Comparison of ENCODE assay signal across 9 cellular contexts in genomic region chr3:64266065-64266874, GRCh38. TPM values are rescaled to one million over a fixed set of nuclear protein-coding genes. Genes with fewer than 3 reads are reported as not detected.
DNase-seq lines count a peak whose midpoint lies in the region; ATAC-seq, FAIRE-seq and TF ChIP-seq lines count a peak whose summit lies in the region.
"Had no signal": no experiment of that assay in that cellular context is flagged by ENCODE, and none has a peak within 500 bp of the region (broad histone marks: within the 10 kb centered on the region; RNA-seq: fewer than 3 reads in every experiment).

No MANE protein-coding gene starts in this region.

- POLR2A ChIA-PET in endothelial cell of umbilical vein (lab: Charles Lee) = interaction anchor here (0.7 kb wide), 1 partner anchor 371 kb away, joined by 7 read pairs; no protein-coding TSS in a partner anchor

- H3K4me1 ChIP-seq in endothelial cell of umbilical vein (ENCODE audit: control insufficient read depth, extremely low read depth, insufficient read depth, low read length) (peaks cover 17% of the 10 kb centered on the region), uterus (peaks cover 0 to 12% of the 10 kb centered on the region in 2 donors)

- DNase-seq in DMS 273 (lab: John Stamatoyannopoulos, UW; ENCODE audit: unreplicated experiment) (peak; percentile 18), DMS 273 treated with DMSO at 0.1 percent for 48 hours (lab: John Stamatoyannopoulos, UW) (no peak), endothelial cell of umbilical vein (ENCODE audit: low read depth, low spot score) (peak; percentile 53), mucosa of gallbladder (ENCODE audit: low spot score) (peak; percentile 40), uterus (peak; percentile 61 to 90), NAMALWA (ENCODE audit: low spot score) (no peak), OCI-M2 (lab: John Stamatoyannopoulos, UW; ENCODE audit: unreplicated experiment) (no peak)

- no peak overlapping the region for H3K4me3 ChIP-seq in endothelial cell of umbilical vein (replicated peaks in 1 of 3; ENCODE audit: insufficient read depth in 1 of 3, low read depth in 1 of 3, low read length in 3 of 3)
- H3K4me3 ChIP-seq in uterus = peak overlapping the region; percentile 60 to 71

- no peak for TF ChIP-seq CTCF in endothelial cell of umbilical vein (IDR thresholded peaks at IDR 0.05; ENCODE audit: extremely low read depth in 1 of 2, insufficient read depth in 1 of 2, low read depth in 1 of 2, low read length in 2 of 2)
- TF ChIP-seq CTCF in uterus (IDR thresholded peaks at IDR 0.05) = no peak

- no peaks in the 10 kb centered on the region for H3K9me1 ChIP-seq in endothelial cell of umbilical vein (replicated peaks; ENCODE audit: control insufficient read depth, extremely low read depth, insufficient read depth, low read length)

- no peaks in the 10 kb centered on the region for H4K20me1 ChIP-seq in endothelial cell of umbilical vein (replicated peaks; ENCODE audit: control insufficient read depth, extremely low read depth, insufficient read depth, low read length)

- H3K9me3 ChIP-seq in endothelial cell of umbilical vein (replicated peaks; ENCODE audit: control insufficient read depth, insufficient read depth, low read length) = no peaks in the 10 kb centered on the region
- H3K9me3 ChIP-seq in uterus = no peaks in the 10 kb centered on the region

- H3K27me3 ChIP-seq in endothelial cell of umbilical vein (ENCODE audit: control insufficient read depth in 2 of 2, insufficient read depth in 2 of 2, low read length in 2 of 2) = peaks cover 0 to 7% of the 10 kb centered on the region in 2 experiments
- H3K27me3 ChIP-seq in uterus = no peaks in the 10 kb centered on the region

- H3K36me3 ChIP-seq in endothelial cell of umbilical vein (ENCODE audit: control insufficient read depth in 2 of 2, extremely low read depth in 1 of 2, insufficient read depth in 2 of 2, low read length in 2 of 2) = no peaks in the 10 kb centered on the region
- no peaks in the 10 kb centered on the region for H3K36me3 ChIP-seq in uterus

- intact Hi-C loops in endothelial cell of umbilical vein (cut with micrococcal nuclease) (loop anchor here (2.0 to 10.0 kb wide), 4 partner anchors 77 to 199 kb away; no protein-coding TSS in a partner anchor), uterus (cut with DNase I; ENCODE audit: low total_unique reads) (no loop called here)

- ATAC-seq in GM19023 (IDR thresholded peaks at IDR 0.05; ENCODE audit: unreplicated experiment) = no peak

- H3K27ac ChIP-seq in endothelial cell of umbilical vein (ENCODE audit: insufficient read depth, low read depth, low read length) = no peak overlapping the region
- H3K27ac ChIP-seq in uterus = peak overlapping the region; percentile 93 to 94

- peak overlapping the region; percentile 32 for H3K4me2 ChIP-seq in endothelial cell of umbilical vein (ENCODE audit: insufficient read depth, low read length)

- dilution Hi-C loops in endothelial cell of umbilical vein (cut with MboI; ENCODE audit: extremely low pct_ligation_motif_present, low sequenced_read_pairs) = no loop called here

- BruUV-seq in endothelial cell of umbilical vein (replicated peaks; lab: Mats Ljungman, UMichigan) = no TSS peak

- peak overlapping the region; percentile 5 for H2AFZ ChIP-seq in endothelial cell of umbilical vein (ENCODE audit: low read depth, low read length)

- no peaks in the 10 kb centered on the region for H3K79me2 ChIP-seq in endothelial cell of umbilical vein (ENCODE audit: control insufficient read depth, insufficient read depth, low read length)

- FAIRE-seq in endothelial cell of umbilical vein (lab: Jason Lieb, UNC) = peak; percentile 83
- FAIRE-seq: A204.1 had no signal

- H3K9ac ChIP-seq in endothelial cell of umbilical vein (replicated peaks; ENCODE audit: extremely low read depth, insufficient read depth, low read length) = no peak overlapping the region

- CTCF ChIA-PET in endothelial cell of umbilical vein (lab: Charles Lee) = interaction anchor here (0.7 to 3.0 kb wide), 13 partner anchors 10 to 236 kb away, joined by 3 to 15 read pairs (median 4); partner anchors contain the start of gene PRICKLE2

- TF ChIP-seq POLR2A in endothelial cell of umbilical vein (IDR thresholded peaks at IDR 0.05; ENCODE audit: low read depth, low read length) (no peak), uterus (IDR thresholded peaks at IDR 0.05) (no peak)

TF ChIP-seq in endothelial cell of umbilical vein, 7 proteins besides CTCF, POLR2A, EP300 and RAD21:
- TF ChIP-seq FOS (IDR thresholded peaks at IDR 0.05; ENCODE audit: borderline replicate concordance, insufficient read depth, low read length) (peak; percentile 82), MAX (IDR thresholded peaks at IDR 0.05; ENCODE audit: insufficient read depth, insufficient read length) (no peak)

RNA-seq across cellular contexts. Expression of gene PRICKLE2, which starts 41.0 kb away (rescaled TPM):
- total RNA-seq in endothelial cell of umbilical vein = 7.1 and 8.9 TPM in 2 replicates
- polyA plus RNA-seq in endothelial cell of umbilical vein = 2.8 and 3.0 TPM in 2 replicates
- 1.5 and 1.6 TPM in 2 replicates for polyA plus RNA-seq in endothelial cell of umbilical vein (2011; cell fraction: cytosol; rRNA removed)
- polyA plus RNA-seq in endothelial cell of umbilical vein (2011; cell fraction: nucleus; rRNA removed) = 12.1 and 12.7 TPM in 2 replicates
- 0.75 and 1.1 TPM in 2 replicates for polyA plus RNA-seq in endothelial cell of umbilical vein (2012)
- 16.5 and 17.3 TPM in 2 replicates for polyA minus RNA-seq in endothelial cell of umbilical vein
- not detected for polyA minus RNA-seq in endothelial cell of umbilical vein (2011; cell fraction: cytosol; rRNA and poly(A)+ RNA removed)
- polyA minus RNA-seq in endothelial cell of umbilical vein (2011; cell fraction: nucleus; rRNA and poly(A)+ RNA removed) = 39.9 and 44.2 TPM in 2 replicates
- total RNA-seq in mucosa of gallbladder = 28.3 TPM
- 10 to 100 TPM; 26.2 to 87.3 (median 47.9) TPM for total RNA-seq in uterus

Comparison
In these comparisons a context has a peak if more than half of its experiments do, and no peak if none do; other contexts are left out.
1. DNase-seq: peak in DMS 273 (single experiment), endothelial cell of umbilical vein (single experiment), mucosa of gallbladder (single experiment) and uterus (2 of 2); none in DMS 273 treated with DMSO at 0.1 percent for 48 hours (single experiment), NAMALWA (single experiment) and OCI-M2 (single experiment).
2. H3K4me3 ChIP-seq: peak in uterus (2 of 2); none in endothelial cell of umbilical vein (0 of 3).